ENCODE assay signal across 8 cellular contexts in genomic region chr19:52962394-52963228, GRCh38. TPM values are rescaled to one million over a fixed set of nuclear protein-coding genes. Genes with fewer than 3 reads are reported as not detected.
DNase-seq lines count a peak whose midpoint lies in the region; ATAC-seq and TF ChIP-seq lines count a peak whose summit lies in the region.

ZNF816 (minus strand) TSS chr19:52962881; CDS start chr19:52956089, 6,792 bp downstream.

- TF ChIP-seq CTCF in GM12865 (IDR thresholded peaks at IDR 0.05; ENCODE audit: insufficient read depth, low read depth, low read length, missing control alignments) (no peak), right atrium auricular region (IDR thresholded peaks at IDR 0.05) (no peak), prostate gland (IDR thresholded peaks at IDR 0.05) (no peak)

- peak; percentile 98 for DNase-seq in GM12865 (ENCODE audit: low read depth)
- DNase-seq in NCI-H1417 (lab: John Stamatoyannopoulos, UW) = peak; percentile 92 to 96 (median 96)
- DNase-seq in T-helper 1 cell = peak; percentile 97 to 98 (median 98)
- DNase-seq in amygdala (lab: John Stamatoyannopoulos, UW) = peak; percentile 37 to 94 (median 78)
- peak; percentile 97 for DNase-seq in right atrium auricular region (ENCODE audit: low spot score)
- peak; percentile 99 for DNase-seq in prostate gland (ENCODE audit: low spot score)
- peak; percentile 99 for DNase-seq in ureter (ENCODE audit: low spot score)

- H3K27me3 ChIP-seq in right atrium auricular region (no peaks in the 10 kb centered on the region), prostate gland (replicated peaks; ENCODE audit: insufficient read depth) (no peaks in the 10 kb centered on the region)

- peak; percentile 64 for TF ChIP-seq POLR2A in prostate gland (IDR thresholded peaks at IDR 0.05)

- H3K27ac ChIP-seq in right atrium auricular region (peak within 1 kb of the TSS; percentile 76 to 79), prostate gland (peak within 1 kb of the TSS; percentile 72 to 74)

- H3K9me3 ChIP-seq in right atrium auricular region = peaks cover 0 to 4% of the 10 kb centered on the region in 2 donors
- H3K9me3 ChIP-seq in prostate gland = no peaks in the 10 kb centered on the region

- peak within 1 kb of the TSS; percentile 91 for H3K4me3 ChIP-seq in GM12865 (ENCODE audit: low read depth, low read length)
- H3K4me3 ChIP-seq in right atrium auricular region = peak within 1 kb of the TSS; percentile 60 to 77
- H3K4me3 ChIP-seq in prostate gland = peak within 1 kb of the TSS; percentile 46 to 59

- WGBS in prostate gland = under 1% methylated on average over 55 of the region's 55 CpGs

- H3K36me3 ChIP-seq in right atrium auricular region = no peaks in the 10 kb centered on the region
- H3K36me3 ChIP-seq in prostate gland = no peaks in the 10 kb centered on the region

- ATAC-seq in HG02678 (IDR thresholded peaks at IDR 0.05; ENCODE audit: unreplicated experiment) = peak; percentile 97

- intact Hi-C loops in prostate gland (cut with DNase I) = loop anchor here (2.0 to 10.0 kb wide), 2 partner anchors 40 to 232 kb away; partner anchors contain the start of genes ZNF665 and ZNF888

- H3K4me1 ChIP-seq in right atrium auricular region (peaks cover 0 to 11% of the 10 kb centered on the region in 2 donors), prostate gland (replicated peaks) (no peaks in the 10 kb centered on the region)

RNA-seq across cellular contexts. Expression of gene ZNF816, which starts in this region (rescaled TPM):
- total RNA-seq in right atrium auricular region = 1 to 10 TPM; 3.9 to 5.5 TPM
- 10 to 100 TPM; 15.8 to 31.8 TPM for total RNA-seq in prostate gland
- total RNA-seq in ureter = 25.1 TPM

Comparison
In these comparisons a context has a peak if more than half of its experiments do, and no peak if none do; other contexts are left out.
1. Peak in every context shown above with its lines: DNase-seq, ATAC-seq, H3K4me3 ChIP-seq and H3K27ac ChIP-seq.